In the genomic region with DNA sequence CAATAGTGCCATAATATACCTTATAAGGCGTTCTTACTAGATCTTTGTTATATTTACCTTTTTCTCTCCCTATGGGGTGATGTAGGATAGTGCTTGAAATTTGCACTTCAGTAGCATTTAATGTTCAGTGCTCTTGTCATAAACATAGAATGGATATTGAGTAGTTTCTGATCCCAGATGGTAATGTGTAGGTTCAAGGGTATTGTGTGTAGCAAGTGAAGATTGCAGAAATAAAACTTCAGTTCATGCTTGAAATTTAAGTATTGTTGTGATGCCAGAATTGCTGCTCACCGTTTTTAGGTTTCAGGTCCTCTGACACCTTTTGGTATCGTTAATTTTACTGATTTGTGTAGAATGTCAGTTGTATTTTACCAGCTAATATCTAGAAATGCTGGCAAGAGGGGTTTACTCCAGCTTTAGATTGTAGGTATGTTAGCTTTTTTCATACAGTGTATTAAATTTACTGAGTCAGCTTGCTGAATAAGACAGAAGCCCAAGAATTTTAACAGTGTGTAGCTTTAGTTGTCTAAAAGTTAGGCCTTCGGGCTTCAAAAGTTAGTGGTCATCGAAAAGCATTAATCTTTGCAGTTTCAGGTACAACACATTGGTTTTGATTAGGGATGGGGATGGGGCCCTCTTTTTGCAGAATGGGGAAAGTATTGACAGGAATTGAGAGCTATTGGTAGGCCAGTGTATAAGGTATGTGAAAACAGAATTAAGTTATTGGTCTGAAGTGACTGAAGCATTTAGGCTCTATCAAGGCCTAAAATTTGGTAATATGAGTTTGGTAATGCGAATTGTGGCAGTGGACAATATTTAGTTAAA, we compare ENCODE assay signal across 8 cellular contexts. TPM values are rescaled to one million over a fixed set of nuclear protein-coding genes. Genes with fewer than 3 reads are reported as not detected.
DNase-seq lines count a peak whose midpoint lies in the region; ATAC-seq and TF ChIP-seq lines count a peak whose summit lies in the region.

No MANE protein-coding gene starts in this region.

- peaks cover 31% of the 10 kb centered on the region for H3K4me1 ChIP-seq in BLaER1

- H3K4me1 Mint-ChIP-seq in chondrocyte (ENCODE audit: low read depth) (peaks cover 40% of the 10 kb centered on the region), natural killer cell (peaks cover 71 to 78% of the 10 kb centered on the region in 2 donors)

- H3K4me2 ChIP-seq in BLaER1, result peak overlapping the region; percentile 85

- H3K36me3 ChIP-seq in BLaER1, result no peaks in the 10 kb centered on the region

- H3K27me3 Mint-ChIP-seq in chondrocyte (ENCODE audit: low read depth) (no peaks in the 10 kb centered on the region), natural killer cell (ENCODE audit: low read depth in 2 of 2) (no peaks in the 10 kb centered on the region)

- H3K9me3 Mint-ChIP-seq in chondrocyte (ENCODE audit: low read depth) (no peaks in the 10 kb centered on the region), natural killer cell (no peaks in the 10 kb centered on the region)

- intact Hi-C loops in natural killer cell (cut with micrococcal nuclease), result no loop called here

- H3K36me3 Mint-ChIP-seq in chondrocyte (ENCODE audit: low read depth), result peaks cover 1% of the 10 kb centered on the region
- H3K36me3 Mint-ChIP-seq in natural killer cell, result no peaks in the 10 kb centered on the region

- H3K4me3 Mint-ChIP-seq in chondrocyte (ENCODE audit: unreplicated experiment) (peak overlapping the region; percentile 98), natural killer cell (peak overlapping the region; percentile 95)

- H3K9me3 ChIP-seq in BLaER1, result no peaks in the 10 kb centered on the region

- H3K27ac Mint-ChIP-seq in chondrocyte (ENCODE audit: unreplicated experiment) (peak overlapping the region; percentile 96), natural killer cell (peak overlapping the region; percentile 95 to 97)

- H3K27ac ChIP-seq in BLaER1, result peak overlapping the region; percentile 97

- ATAC-seq in natural killer cell, result no peak

- peak; percentile 12 for TF ChIP-seq CTCF in chondrocyte (IDR thresholded peaks at IDR 0.05)
- TF ChIP-seq CTCF in natural killer cell (IDR thresholded peaks at IDR 0.05), result no peak

- peaks cover 68% of the 10 kb centered on the region for H4K20me1 ChIP-seq in BLaER1

- peak overlapping the region; percentile 99 for H3K9ac ChIP-seq in BLaER1

- H3K4me3 ChIP-seq in BLaER1, result peak overlapping the region; percentile 90

- H3K27me3 ChIP-seq in BLaER1, result no peaks in the 10 kb centered on the region

- DNase-seq in Kasumi-1 (lab: John Stamatoyannopoulos, UW) (peak; percentile 68 to 70), chondrocyte (ENCODE audit: low spot score) (no peak), natural killer cell (no peak), cerebellar nuclear complex (lab: John Stamatoyannopoulos, UW) (no peak), COLO829 (ENCODE audit: low spot score) (no peak), NCI-H1092 treated with DMSO at 0.1 percent for 48 hours (lab: John Stamatoyannopoulos, UW) (no peak), NCI-H2107 treated with DMSO at 0.1 percent for 48 hours (lab: John Stamatoyannopoulos, UW; ENCODE audit: unreplicated experiment) (no peak)

RNA-seq across cellular contexts. Expression of a gene that starts 2.0 kb away (rescaled TPM):
- total RNA-seq in chondrocyte (82.9 to 85.4 TPM (median 83.5 TPM) in 3 replicates), natural killer cell (100 to 1,000 TPM; 107 to 142 (median 121) TPM)

RNA-seq across cellular contexts. Expression of a gene that starts 2.1 kb away (rescaled TPM):
- 0.62 to 0.82 TPM (median 0.72 TPM) in 3 replicates for total RNA-seq in chondrocyte
- total RNA-seq in natural killer cell, result under 1 TPM; 0.68 to 0.73 (median 0.70) TPM

RNA-seq across cellular contexts. Expression of a gene that starts 47.4 kb away (rescaled TPM):
- total RNA-seq in chondrocyte (50.6 to 55.3 TPM (median 54.9 TPM) in 3 replicates), natural killer cell (10 to 100 TPM; 37.5 to 55.2 (median 43.0) TPM)

Comparison
In these comparisons a context has a peak if more than half of its experiments do, and no peak if none do; other contexts are left out.
1. DNase-seq: peak in Kasumi-1 (2 of 2); none in chondrocyte (single experiment), natural killer cell (single experiment), cerebellar nuclear complex (0 of 2), COLO829 (single experiment), NCI-H1092 treated with DMSO at 0.1 percent for 48 hours (single experiment) and NCI-H2107 treated with DMSO at 0.1 percent for 48 hours (single experiment).